Comparison of ENCODE assay signal across 1 cellular context in genomic region chr4:81724925-81725329, GRCh38.
TF ChIP-seq lines count a peak whose summit lies in the region.

No MANE protein-coding gene starts in this region.

TF ChIP-seq in HEK293, 187 proteins besides CTCF, POLR2A, EP300 and RAD21 (continued from another document):
- TF ChIP-seq, protein P1, sequence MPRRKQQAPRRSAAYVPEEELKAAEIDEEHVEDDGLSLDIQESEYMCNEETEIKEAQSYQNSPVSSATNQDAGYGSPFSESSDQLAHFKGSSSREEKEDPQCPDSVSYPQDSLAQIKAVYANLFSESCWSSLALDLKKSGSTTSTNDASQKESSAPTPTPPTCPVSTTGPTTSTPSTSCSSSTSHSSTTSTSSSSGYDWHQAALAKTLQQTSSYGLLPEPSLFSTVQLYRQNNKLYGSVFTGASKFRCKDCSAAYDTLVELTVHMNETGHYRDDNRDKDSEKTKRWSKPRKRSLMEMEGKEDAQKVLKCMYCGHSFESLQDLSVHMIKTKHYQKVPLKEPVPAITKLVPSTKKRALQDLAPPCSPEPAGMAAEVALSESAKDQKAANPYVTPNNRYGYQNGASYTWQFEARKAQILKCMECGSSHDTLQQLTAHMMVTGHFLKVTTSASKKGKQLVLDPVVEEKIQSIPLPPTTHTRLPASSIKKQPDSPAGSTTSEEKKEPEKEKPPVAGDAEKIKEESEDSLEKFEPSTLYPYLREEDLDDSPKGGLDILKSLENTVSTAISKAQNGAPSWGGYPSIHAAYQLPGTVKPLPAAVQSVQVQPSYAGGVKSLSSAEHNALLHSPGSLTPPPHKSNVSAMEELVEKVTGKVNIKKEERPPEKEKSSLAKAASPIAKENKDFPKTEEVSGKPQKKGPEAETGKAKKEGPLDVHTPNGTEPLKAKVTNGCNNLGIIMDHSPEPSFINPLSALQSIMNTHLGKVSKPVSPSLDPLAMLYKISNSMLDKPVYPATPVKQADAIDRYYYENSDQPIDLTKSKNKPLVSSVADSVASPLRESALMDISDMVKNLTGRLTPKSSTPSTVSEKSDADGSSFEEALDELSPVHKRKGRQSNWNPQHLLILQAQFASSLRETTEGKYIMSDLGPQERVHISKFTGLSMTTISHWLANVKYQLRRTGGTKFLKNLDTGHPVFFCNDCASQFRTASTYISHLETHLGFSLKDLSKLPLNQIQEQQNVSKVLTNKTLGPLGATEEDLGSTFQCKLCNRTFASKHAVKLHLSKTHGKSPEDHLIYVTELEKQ (tag by site-specific recombination; IDR thresholded peaks at IDR 0.05; ENCODE audit: borderline replicate concordance), result peak; percentile 28; the same call in 1 of the 2 replicates
- TF ChIP-seq ZNF600 (tag by site-specific recombination; IDR thresholded peaks at IDR 0.05) (peak; percentile 44; the same call in 1 of the 2 replicates), GFI1B (tag by site-specific recombination; IDR thresholded peaks at IDR 0.05) (0 out of 2 replicates have a peak, but pooled peaks have one; percentile 9), ZNF335 (tag by site-specific recombination; conservative IDR thresholded peaks at IDR 0.05) (peak; percentile 15; the same call in 1 of the 2 replicates), PRDM1 (tag by site-specific recombination; IDR thresholded peaks at IDR 0.05) (0 out of 2 replicates have a peak, but pooled peaks have one; percentile 12)
